1 cellular context compared by ENCODE assay signal in genomic region chr18:26091047-26091630, GRCh38.
TF ChIP-seq lines count a peak whose summit lies in the region.

No MANE protein-coding gene starts in this region.

TF ChIP-seq in HepG2, 621 proteins besides CTCF, POLR2A, EP300 and RAD21 (continued from another document and continues in another):
- TF ChIP-seq KLF6 (CRISPR knock-in tag; IDR thresholded peaks at IDR 0.05) (no peak), TBX2 (CRISPR knock-in tag; IDR thresholded peaks at IDR 0.05; ENCODE audit: borderline replicate concordance) (peak; percentile 78; the same call in 1 of the 2 replicates), SYNCRIP (IDR thresholded peaks at IDR 0.05; ENCODE audit: insufficient read depth, low read depth, low read length) (no peak), ZNF232 (CRISPR knock-in tag; IDR thresholded peaks at IDR 0.05; ENCODE audit: borderline replicate concordance) (0 out of 2 replicates have a peak, but pooled peaks have one; percentile 34), CEBPB (IDR thresholded peaks at IDR 0.05; ENCODE audit: borderline replicate concordance, low read depth, low read length) (no peak), ZNF460 (CRISPR knock-in tag; IDR thresholded peaks at IDR 0.05; ENCODE audit: borderline replicate concordance) (no peak), ZNF207 (IDR thresholded peaks at IDR 0.05; ENCODE audit: borderline replicate concordance) (no peak), ETS1 (CRISPR knock-in tag; IDR thresholded peaks at IDR 0.05) (no peak), REXO4 (CRISPR knock-in tag; IDR thresholded peaks at IDR 0.05; ENCODE audit: borderline replicate concordance) (no peak), ZSCAN20 (CRISPR knock-in tag; IDR thresholded peaks at IDR 0.05; ENCODE audit: borderline replicate concordance) (no peak), MTA3 (CRISPR knock-in tag; IDR thresholded peaks at IDR 0.05) (no peak), ZNF10 (CRISPR knock-in tag; IDR thresholded peaks at IDR 0.05; ENCODE audit: borderline replicate concordance, low read depth) (no peak), HDAC6 (IDR thresholded peaks at IDR 0.05; ENCODE audit: low read depth, low read length) (no peak), ZMAT5 (CRISPR knock-in tag; IDR thresholded peaks at IDR 0.05; ENCODE audit: borderline replicate concordance, low read depth) (no peak), ZBTB42 (CRISPR knock-in tag; IDR thresholded peaks at IDR 0.05) (no peak), ZFP36 (IDR thresholded peaks at IDR 0.05; ENCODE audit: borderline replicate concordance, low read depth, low read length, partially characterized antibody) (no peak), SUZ12 (IDR thresholded peaks at IDR 0.05; ENCODE audit: low read depth, low read length) (no peak), HNRNPLL (IDR thresholded peaks at IDR 0.05; ENCODE audit: low read depth, low read length, poor library complexity, severe bottlenecking) (no peak), NCOR1 (IDR thresholded peaks at IDR 0.05; ENCODE audit: borderline replicate concordance, low read length) (no peak), FOXK2 (IDR thresholded peaks at IDR 0.05) (no peak), CENPT (CRISPR knock-in tag; IDR thresholded peaks at IDR 0.05; ENCODE audit: low read depth) (no peak), SMARCE1 (IDR thresholded peaks at IDR 0.05; ENCODE audit: borderline replicate concordance) (no peak), ZNF720 (CRISPR knock-in tag; IDR thresholded peaks at IDR 0.05) (0 out of 2 replicates have a peak, but pooled peaks have one; percentile 18), ZNF280B (CRISPR knock-in tag; IDR thresholded peaks at IDR 0.05; ENCODE audit: borderline replicate concordance) (peak; percentile 80; the same call in 1 of the 2 replicates), ARID4A (CRISPR knock-in tag; IDR thresholded peaks at IDR 0.05; ENCODE audit: borderline replicate concordance) (no peak; the same call in 1 of the 2 replicates), IKZF5 (CRISPR knock-in tag; IDR thresholded peaks at IDR 0.05) (0 out of 2 replicates have a peak, but pooled peaks have one; percentile 1), JDP2 (CRISPR knock-in tag; IDR thresholded peaks at IDR 0.05; ENCODE audit: borderline replicate concordance) (no peak), ZMYM2 (CRISPR knock-in tag; IDR thresholded peaks at IDR 0.05) (peak; percentile 25; the same call in 1 of the 2 replicates), ZBTB34 (CRISPR knock-in tag; IDR thresholded peaks at IDR 0.05) (no peak), GMEB1 (CRISPR knock-in tag; IDR thresholded peaks at IDR 0.05; ENCODE audit: borderline replicate concordance) (0 out of 2 replicates have a peak, but pooled peaks have one; percentile 37), ZIK1 (CRISPR knock-in tag; IDR thresholded peaks at IDR 0.05; ENCODE audit: borderline replicate concordance, low read depth) (no peak; the same call in 1 of the 2 replicates), SATB2 (CRISPR knock-in tag; IDR thresholded peaks at IDR 0.05) (no peak), ZNF296 (CRISPR knock-in tag; conservative IDR thresholded peaks at IDR 0.05) (no peak), ZNF549 (CRISPR knock-in tag; IDR thresholded peaks at IDR 0.05) (no peak), TCF7 (IDR thresholded peaks at IDR 0.05; ENCODE audit: low read depth) (no peak), ZNF891 (CRISPR knock-in tag; IDR thresholded peaks at IDR 0.05) (0 out of 2 replicates have a peak, but pooled peaks have one; percentile 64), ZNF766 (CRISPR knock-in tag; IDR thresholded peaks at IDR 0.05; ENCODE audit: borderline replicate concordance) (no peak), PCBP1 (IDR thresholded peaks at IDR 0.05; ENCODE audit: borderline replicate concordance, low read depth, low read length) (no peak), ELF3 (CRISPR knock-in tag; IDR thresholded peaks at IDR 0.05) (peak; percentile 3; the same call in 1 of the 2 replicates), ZNF562 (CRISPR knock-in tag; IDR thresholded peaks at IDR 0.05; ENCODE audit: borderline replicate concordance) (no peak), DRAP1 (CRISPR knock-in tag; IDR thresholded peaks at IDR 0.05) (0 out of 2 replicates have a peak, but pooled peaks have one; percentile 6), ZBTB20 (CRISPR knock-in tag; IDR thresholded peaks at IDR 0.05; ENCODE audit: borderline replicate concordance, low read depth) (no peak), ZSCAN29 (CRISPR knock-in tag; conservative IDR thresholded peaks at IDR 0.05) (0 out of 2 replicates have a peak, but pooled peaks have one; percentile 20), ZBTB7A (CRISPR knock-in tag; IDR thresholded peaks at IDR 0.05) (no peak), SOX5 (CRISPR knock-in tag; IDR thresholded peaks at IDR 0.05; ENCODE audit: borderline replicate concordance) (no peak), NONO (IDR thresholded peaks at IDR 0.05) (no peak), NONO (CRISPR knock-in tag; conservative IDR thresholded peaks at IDR 0.05) (no peak), ZHX2 (IDR thresholded peaks at IDR 0.05; ENCODE audit: low read depth) (no peak), ZHX2 (CRISPR knock-in tag; IDR thresholded peaks at IDR 0.05; ENCODE audit: borderline replicate concordance) (0 out of 2 replicates have a peak, but pooled peaks have one; percentile 41), ZNF292 (CRISPR knock-in tag; IDR thresholded peaks at IDR 0.05; ENCODE audit: borderline replicate concordance, low read depth) (no peak)
